ENCODE assay signal across 8 cellular contexts in the genomic region with DNA sequence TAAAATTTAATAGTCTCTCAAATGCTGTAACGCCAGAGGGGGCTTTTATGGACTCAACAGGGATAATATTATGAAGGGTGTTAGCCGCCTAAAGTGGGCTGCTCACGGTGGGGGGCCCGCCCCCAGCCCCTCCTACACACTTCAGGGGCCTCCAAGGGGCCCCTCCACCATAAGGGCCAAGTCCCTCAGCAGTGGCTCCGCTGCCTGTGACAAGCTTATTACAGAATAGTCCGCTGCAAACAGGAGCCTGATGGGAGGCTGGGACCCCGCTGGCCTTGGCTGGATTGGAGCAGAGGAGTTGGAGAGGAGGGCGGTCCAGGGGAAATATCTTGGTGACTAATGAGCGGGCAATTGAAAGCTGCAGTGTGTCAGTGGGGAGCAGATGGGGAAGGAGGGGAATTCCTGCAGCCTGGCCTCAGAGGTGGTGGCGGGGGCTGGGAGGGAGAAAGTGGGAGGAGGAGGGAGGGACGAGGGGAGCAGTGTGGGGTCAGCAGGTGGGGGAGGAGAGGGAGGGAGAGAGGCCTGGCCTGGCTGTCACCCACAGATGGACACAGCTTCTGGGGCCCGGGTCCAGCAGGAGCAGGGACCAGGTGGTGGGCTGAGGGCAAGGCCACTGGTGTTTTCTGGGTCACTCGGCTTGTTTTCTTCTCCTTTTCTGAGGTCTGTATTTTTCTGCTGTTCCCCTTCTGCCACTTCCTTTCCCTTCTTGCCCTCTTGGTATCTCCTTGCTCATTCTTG. TPM values are rescaled to one million over a fixed set of nuclear protein-coding genes. Genes with fewer than 3 reads are reported as not detected.
DNase-seq lines count a peak whose midpoint lies in the region; ATAC-seq and TF ChIP-seq lines count a peak whose summit lies in the region.

No MANE protein-coding gene starts in this region.

- peaks cover 8% of the 10 kb centered on the region for H3K27me3 Mint-ChIP-seq in activated CD4-positive, alpha-beta T cell treated with anti-CD3 and anti-CD28 coated beads for 36 hours

- H3K36me3 Mint-ChIP-seq in activated CD4-positive, alpha-beta T cell treated with anti-CD3 and anti-CD28 coated beads for 36 hours (ENCODE audit: low read depth) = no peaks in the 10 kb centered on the region

- H3K4me3 Mint-ChIP-seq in activated CD4-positive, alpha-beta T cell treated with anti-CD3 and anti-CD28 coated beads for 36 hours = no peak overlapping the region

- H3K36me3 ChIP-seq in SJSA1 (no peaks in the 10 kb centered on the region), uterus (no peaks in the 10 kb centered on the region)

- H3K9me3 Mint-ChIP-seq in activated CD4-positive, alpha-beta T cell treated with anti-CD3 and anti-CD28 coated beads for 36 hours (ENCODE audit: low read depth) = no peaks in the 10 kb centered on the region

- H3K27ac ChIP-seq in SJSA1 = peak overlapping the region; percentile 73
- peak overlapping the region; percentile 33 to 65 for H3K27ac ChIP-seq in uterus

- no peak for DNase-seq in Right ventricle myocardium inferior (ENCODE audit: missing footprints)
- DNase-seq in cardiac septum (ENCODE audit: low spot score) = no peak
- DNase-seq in SJSA1 (ENCODE audit: low read depth in 1 of 2, low spot score in 2 of 2) = peak; percentile 85 to 94
- DNase-seq in iPS-NIHi7 (ENCODE audit: extremely low spot score) = peak; percentile 87
- peak; percentile 73 to 78 for DNase-seq in uterus
- no peak for DNase-seq in activated CD4-positive, alpha-beta T cell treated with anti-CD3 and anti-CD28 coated beads for 36 hours
- no peak for DNase-seq in amygdala (lab: John Stamatoyannopoulos, UW)
- no peak for DNase-seq in 8988T

- H3K4me1 Mint-ChIP-seq in activated CD4-positive, alpha-beta T cell treated with anti-CD3 and anti-CD28 coated beads for 36 hours = no peaks in the 10 kb centered on the region

- H3K4me1 ChIP-seq in SJSA1 (replicated peaks) (peaks cover 31% of the 10 kb centered on the region), uterus (peaks cover 5 to 6% of the 10 kb centered on the region in 2 donors)

- CTCF ChIA-PET in activated CD4-positive, alpha-beta T cell treated with anti-CD3 and anti-CD28 coated beads for 36 hours (lab: Charles Lee) = no interaction called here

- intact Hi-C loops in Right ventricle myocardium inferior (cut with DNase I) = no loop called here
- intact Hi-C loops in cardiac septum (cut with DNase I) = no loop called here
- intact Hi-C loops in uterus (cut with DNase I; ENCODE audit: low total_unique reads) = no loop called here
- intact Hi-C loops in activated CD4-positive, alpha-beta T cell treated with anti-CD3 and anti-CD28 coated beads for 36 hours (cut with DNase I, micrococcal nuclease) = no loop called here

- TF ChIP-seq POLR2A in uterus (IDR thresholded peaks at IDR 0.05) = no peak

- no peak overlapping the region for H3K27ac Mint-ChIP-seq in activated CD4-positive, alpha-beta T cell treated with anti-CD3 and anti-CD28 coated beads for 36 hours

- H3K27me3 ChIP-seq in SJSA1 (replicated peaks) = no peaks in the 10 kb centered on the region
- H3K27me3 ChIP-seq in uterus = no peaks in the 10 kb centered on the region

- TF ChIP-seq CTCF in uterus (IDR thresholded peaks at IDR 0.05) = no peak

- H3K9me3 ChIP-seq in SJSA1 (replicated peaks) (no peaks in the 10 kb centered on the region), uterus (no peaks in the 10 kb centered on the region)

- POLR2A ChIA-PET in activated CD4-positive, alpha-beta T cell treated with anti-CD3 and anti-CD28 coated beads for 36 hours (lab: Charles Lee) = no interaction called here

- H3K4me3 ChIP-seq in SJSA1 (no peak overlapping the region), uterus (no peak overlapping the region)

- peak; percentile 57 for ATAC-seq in Right ventricle myocardium inferior
- no peak for ATAC-seq in activated CD4-positive, alpha-beta T cell treated with anti-CD3 and anti-CD28 coated beads for 36 hours

RNA-seq across cellular contexts. Expression of a gene that starts 57.6 kb away (rescaled TPM):
- total RNA-seq in Right ventricle myocardium inferior (13.9 TPM), cardiac septum (20.3 TPM), uterus (10 to 100 TPM in 2 of 4 donors, 1 to 10 TPM in 2; 3.8 to 50.1 (median 9.4) TPM)
- 3.9 and 5.1 TPM in 2 replicates for total RNA-seq in SJSA1 (2014; rRNA removed; shearing (Covaris generic))
- 10 to 100 TPM; 11.1 to 13.8 TPM for total RNA-seq in activated CD4-positive, alpha-beta T cell treated with anti-CD3 and anti-CD28 coated beads for 36 hours

Comparison
In these comparisons a context has a peak if more than half of its experiments do, and no peak if none do; other contexts are left out.
1. DNase-seq: peak in SJSA1 (2 of 2), iPS-NIHi7 (single experiment) and uterus (2 of 2); none in Right ventricle myocardium inferior (single experiment), cardiac septum (single experiment), activated CD4-positive, alpha-beta T cell treated with anti-CD3 and anti-CD28 coated beads for 36 hours (single experiment), amygdala (0 of 56) and 8988T (single experiment).